ENCODE assay signal across 9 cellular contexts in genomic region chr9:73131376-73131775, GRCh38. TPM values are rescaled to one million over a fixed set of nuclear protein-coding genes. Genes with fewer than 3 reads are reported as not detected.
DNase-seq lines count a peak whose midpoint lies in the region; ATAC-seq and TF ChIP-seq lines count a peak whose summit lies in the region.
"Had no signal": no experiment of that assay in that cellular context is flagged by ENCODE, and none has a peak within 500 bp of the region (broad histone marks: within the 10 kb centered on the region; RNA-seq: fewer than 3 reads in every experiment).

No MANE protein-coding gene starts in this region.

- CTCF ChIA-PET in activated naive CD4-positive, alpha-beta T cell treated with anti-CD3 and anti-CD28 coated beads, Interleukin-2, amount 10 ng/mL, durations not matched to agents 7 days and 5 days (lab: Charles Lee): interaction anchor here (1.1 to 1.7 kb wide), 5 partner anchors 11 to 24 kb away, joined by 3 to 7 read pairs (median 4); no protein-coding TSS in a partner anchor

- H3K4me1 Mint-ChIP-seq in activated naive CD4-positive, alpha-beta T cell treated with anti-CD3 and anti-CD28 coated beads, Interleukin-2, amount 10 ng/mL, durations not matched to agents 7 days and 5 days: peaks cover 31% of the 10 kb centered on the region

- H3K4me3 Mint-ChIP-seq in activated naive CD4-positive, alpha-beta T cell treated with anti-CD3 and anti-CD28 coated beads, Interleukin-2, amount 10 ng/mL, durations not matched to agents 7 days and 5 days: peak overlapping the region; percentile 71

- no peak for TF ChIP-seq CTCF in transverse colon (IDR thresholded peaks at IDR 0.05)

- H3K4me3 ChIP-seq in mesodermal cell (ENCODE audit: extremely low read depth, insufficient read depth, low read length, poor library complexity, severe bottlenecking): no peak overlapping the region
- no peak overlapping the region for H3K4me3 ChIP-seq in transverse colon

- no peaks in the 10 kb centered on the region for H3K36me3 ChIP-seq in mesodermal cell (ENCODE audit: control insufficient read depth, insufficient read depth, low read length)
- no peaks in the 10 kb centered on the region for H3K36me3 ChIP-seq in transverse colon

- WGBS in mesodermal cell (ENCODE audit: insufficient coverage in 2 of 2), 2 experiments: no CpG with 5 or more reads among the region's 1 CpG
- 78 to 83% methylated on average over 1 of the region's 1 CpG for WGBS in transverse colon (ENCODE audit: low coverage in 1 of 2), 2 donors

- TF ChIP-seq EP300 in transverse colon (IDR thresholded peaks at IDR 0.05; ENCODE audit: low read depth): no peak

- H3K27ac ChIP-seq in mesodermal cell (ENCODE audit: low read depth, low read length, severe bottlenecking) (peak overlapping the region; percentile 98), transverse colon (peak overlapping the region; percentile 73 to 86 (median 82)), caudate nucleus (ENCODE audit: low read depth, low read length) (no peak overlapping the region)

- no peaks in the 10 kb centered on the region for H3K9me3 ChIP-seq in mesodermal cell (ENCODE audit: control insufficient read depth, low read length)
- no peaks in the 10 kb centered on the region for H3K9me3 ChIP-seq in transverse colon

- H3K4me1 ChIP-seq in mesodermal cell (ENCODE audit: control insufficient read depth, insufficient read depth, low read length, poor library complexity, severe bottlenecking): peaks cover 27% of the 10 kb centered on the region
- H3K4me1 ChIP-seq in transverse colon: peaks cover 0 to 19% (median 8%) of the 10 kb centered on the region in 4 donors

- H3K27me3 ChIP-seq in transverse colon: no peaks in the 10 kb centered on the region

- in situ Hi-C loops in transverse colon (cut with MboI; ENCODE audit: low pct_ligation_motif_present in 1 of 4, low pct_unique_long_range_greater_than_20kb in 1 of 4, low sequenced_read_pairs in 3 of 4): no loop called here

- H3K27me3 Mint-ChIP-seq in activated naive CD4-positive, alpha-beta T cell treated with anti-CD3 and anti-CD28 coated beads, Interleukin-2, amount 10 ng/mL, durations not matched to agents 7 days and 5 days: no peaks in the 10 kb centered on the region

- peak overlapping the region; percentile 92 for H3K27ac Mint-ChIP-seq in activated naive CD4-positive, alpha-beta T cell treated with anti-CD3 and anti-CD28 coated beads, Interleukin-2, amount 10 ng/mL, durations not matched to agents 7 days and 5 days
- H3K27ac Mint-ChIP-seq in activated naive CD4-positive, alpha-beta T cell treated with anti-CD3 and anti-CD28 coated beads, Interleukin-2, amount 50 U/mL, for 72 hours: peak overlapping the region; percentile 94 to 95

- H3K36me3 Mint-ChIP-seq in activated naive CD4-positive, alpha-beta T cell treated with anti-CD3 and anti-CD28 coated beads, Interleukin-2, amount 10 ng/mL, durations not matched to agents 7 days and 5 days: no peaks in the 10 kb centered on the region
- H3K36me3 Mint-ChIP-seq in activated naive CD4-positive, alpha-beta T cell treated with anti-CD3 and anti-CD28 coated beads, Interleukin-2, amount 50 U/mL, for 72 hours: no peaks in the 10 kb centered on the region

- no peak for DNase-seq in activated naive CD4-positive, alpha-beta T cell treated with anti-CD3 and anti-CD28 coated beads, Interleukin-2, amount 10 ng/mL, durations not matched to agents 7 days and 5 days
- DNase-seq in activated naive CD4-positive, alpha-beta T cell treated with Interleukin-2 at 50 U/mL for 16 hours: no peak
- no peak for DNase-seq in activated naive CD4-positive, alpha-beta T cell treated with anti-CD3 and anti-CD28 coated beads, Interleukin-2, amount 50 U/mL, for 72 hours (ENCODE audit: low spot score in 2 of 2)
- no peak for DNase-seq in transverse colon
- DNase-seq in NCI-H510A treated with DMSO at 0.1 percent for 48 hours (lab: John Stamatoyannopoulos, UW): no peak
- no peak for DNase-seq in caudate nucleus (lab: John Stamatoyannopoulos, UW)
- no peak for DNase-seq in SW 1271 (lab: John Stamatoyannopoulos, UW)
- DNase-seq: NCI-H446 treated with DMSO at 0.1 percent for 48 hours had no signal

- intact Hi-C loops in transverse colon (cut with DNase I; ENCODE audit: low total_unique reads): no loop called here

- H3K9me3 Mint-ChIP-seq in activated naive CD4-positive, alpha-beta T cell treated with anti-CD3 and anti-CD28 coated beads, Interleukin-2, amount 10 ng/mL, durations not matched to agents 7 days and 5 days: no peaks in the 10 kb centered on the region
- no peaks in the 10 kb centered on the region for H3K9me3 Mint-ChIP-seq in activated naive CD4-positive, alpha-beta T cell treated with anti-CD3 and anti-CD28 coated beads, Interleukin-2, amount 50 U/mL, for 72 hours

- no peak for ATAC-seq in activated naive CD4-positive, alpha-beta T cell treated with anti-CD3 and anti-CD28 coated beads, Interleukin-2, amount 50 U/mL, for 72 hours

- TF ChIP-seq POLR2A in transverse colon (IDR thresholded peaks at IDR 0.05): no peak

RNA-seq across cellular contexts. Expression of gene ANXA1, which starts 20.3 kb away (rescaled TPM):
- total RNA-seq in activated naive CD4-positive, alpha-beta T cell treated with anti-CD3 and anti-CD28 coated beads, Interleukin-2, amount 50 U/mL, for 72 hours: 10 to 100 TPM; 13.9 to 63.1 TPM
- 1,115 TPM for polyA plus RNA-seq in mesodermal cell (2013, experiment 1 of 2)
- 973 TPM for polyA plus RNA-seq in mesodermal cell (2013, experiment 2 of 2)
- total RNA-seq in transverse colon: 100 to 1,000 TPM in 1 of 4 donors, 10 to 100 TPM in 3; 33.3 to 160 (median 66.9) TPM
